1 cellular context compared by ENCODE assay signal in the genomic region with DNA sequence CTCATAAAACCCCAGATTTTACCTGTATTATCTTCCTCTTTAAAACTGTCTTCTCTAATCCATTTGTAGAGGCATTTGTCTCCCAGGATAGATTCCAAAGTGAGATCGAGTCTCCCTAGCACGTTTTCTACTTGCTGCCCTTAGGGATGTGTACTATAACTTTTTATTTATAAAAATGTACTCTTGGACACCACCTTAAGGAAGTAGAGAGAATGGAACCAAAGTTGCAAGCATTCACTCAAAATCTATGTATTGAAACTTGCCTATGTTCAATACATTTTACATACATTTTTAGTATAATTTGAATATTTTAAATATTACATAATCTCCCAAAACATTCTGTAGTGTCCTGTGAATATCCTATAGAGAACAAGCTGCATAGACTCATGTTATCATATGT.
TF ChIP-seq lines count a peak whose summit lies in the region.

No MANE protein-coding gene starts in this region.

TF ChIP-seq in GM12891, 5 proteins besides CTCF, POLR2A, EP300 and RAD21 (continued from another document):
- no peak for TF ChIP-seq POLR2AphosphoS5 (IDR thresholded peaks at IDR 0.05; ENCODE audit: low read depth, low read length)
- no peak for TF ChIP-seq TAF1 (IDR thresholded peaks at IDR 0.05; ENCODE audit: low read depth, low read length)
- no peak for TF ChIP-seq SPI1 (IDR thresholded peaks at IDR 0.05; ENCODE audit: low read depth, low read length)
